In the genomic region with DNA sequence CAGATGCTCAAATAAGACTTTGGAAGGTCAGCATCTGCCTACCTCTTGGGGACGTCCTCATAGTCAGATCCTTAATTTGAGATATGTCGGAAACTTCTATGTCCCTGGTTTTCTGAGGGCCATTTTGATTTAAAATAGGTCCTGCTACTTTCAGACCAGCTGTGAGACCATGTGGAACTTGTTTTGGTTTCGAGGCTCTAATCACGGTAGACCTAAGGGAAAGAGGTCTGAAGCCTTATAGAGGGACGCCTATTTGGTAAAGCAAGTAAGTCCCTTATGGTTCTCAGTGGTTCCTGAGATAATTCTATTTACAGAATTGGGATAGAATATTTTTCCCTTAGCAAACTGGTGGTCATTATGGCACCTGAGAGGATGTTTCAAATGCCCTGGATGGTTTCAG, we compare ENCODE assay signal across 9 cellular contexts.
"Had no signal": no experiment of that assay in that cellular context is flagged by ENCODE, and none has a peak within 500 bp of the region (broad histone marks: within the 10 kb centered on the region; RNA-seq: fewer than 3 reads in every experiment).

No MANE protein-coding gene starts in this region.

- DNase-seq: activated B cell treated with CpG ODN at 0.5 μM for 24 hours; activated T-cell treated with anti-CD3 and anti-CD28 coated beads, Interleukin-2, amount 50 U/mL, for 24 hours; aorta; lower lobe of right lung; upper lobe of right lung had no signal

- H3K36me3 ChIP-seq: brain microvascular endothelial cell, lower lobe of right lung, upper lobe of right lung had no signal

- H3K9ac ChIP-seq: parathyroid adenoma had no signal

- H3K27me3 ChIP-seq: brain microvascular endothelial cell, upper lobe of right lung had no signal

- H3K4me1 ChIP-seq: parathyroid adenoma, upper lobe of right lung had no signal

- H3K27ac ChIP-seq: brain microvascular endothelial cell, coronary artery, lower lobe of right lung, parathyroid adenoma, upper lobe of right lung had no signal

- H2AFZ ChIP-seq: parathyroid adenoma had no signal

- H3K79me2 ChIP-seq: parathyroid adenoma had no signal

- H3K9me3 ChIP-seq: lower lobe of right lung, upper lobe of right lung had no signal

- H3K4me3 ChIP-seq: coronary artery, lower lobe of right lung, smooth muscle cell, upper lobe of right lung had no signal

- H3K4me2 ChIP-seq: smooth muscle cell had no signal
